24 cellular contexts compared by ENCODE assay signal in the genomic region with DNA sequence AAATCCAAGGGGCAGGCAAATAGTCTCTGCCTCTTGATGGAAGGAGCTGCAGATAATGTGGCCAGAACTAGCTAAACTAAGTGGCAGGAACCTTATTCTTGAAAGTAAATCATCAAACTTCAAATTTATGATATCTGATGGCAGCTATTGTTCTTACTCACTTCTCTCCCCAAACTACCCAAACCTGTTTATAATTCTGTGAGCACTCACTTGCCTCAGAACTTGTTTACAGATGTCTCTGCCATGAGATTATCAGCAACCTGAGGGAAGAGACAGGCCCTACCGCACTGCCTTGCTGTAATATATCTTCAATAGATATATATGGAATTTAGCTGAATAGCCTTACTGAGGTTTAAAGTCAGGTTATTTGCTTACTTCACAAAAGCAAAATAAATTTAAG. TPM values are rescaled to one million over a fixed set of nuclear protein-coding genes. Genes with fewer than 3 reads are reported as not detected.
DNase-seq lines count a peak whose midpoint lies in the region; ATAC-seq, FAIRE-seq and TF ChIP-seq lines count a peak whose summit lies in the region.
"Had no signal": no experiment of that assay in that cellular context is flagged by ENCODE, and none has a peak within 500 bp of the region (broad histone marks: within the 10 kb centered on the region; RNA-seq: fewer than 3 reads in every experiment).

No MANE protein-coding gene starts in this region.

- no peaks in the 10 kb centered on the region for H3F3A ChIP-seq in Loucy (ENCODE audit: low read depth)

- H3K27ac ChIP-seq in BLaER1 treated with 17β-estradiol and CSF1 and Interleukin-3, amounts not matched to agents 10 nM and 100 nM = peak overlapping the region in 2 of 11 experiments; percentile 10 to 76; a peak in 4 of 22 replicates
- H3K27ac ChIP-seq: 22Rv1, A549 had no signal

- peak overlapping the region in 6 of 11 experiments; percentile 32 to 68 (median 46); a peak in 6 of 22 replicates for H3K4me2 ChIP-seq in BLaER1 treated with 17β-estradiol and CSF1 and Interleukin-3, amounts not matched to agents 10 nM and 100 nM
- no peak overlapping the region for H3K4me2 ChIP-seq in Loucy (ENCODE audit: low read depth, low read length, poor library complexity, severe bottlenecking)
- H3K4me2 ChIP-seq: A549 had no signal

- ATAC-seq in GM18505 (IDR thresholded peaks at IDR 0.05; ENCODE audit: unreplicated experiment) (no peak), GM18511 (IDR thresholded peaks at IDR 0.05; ENCODE audit: unreplicated experiment) (no peak), HG02759 (IDR thresholded peaks at IDR 0.05; ENCODE audit: unreplicated experiment) (no peak)
- ATAC-seq: A549 had no signal

- peaks cover 11 to 49% (median 22%) of the 10 kb centered on the region in 10 experiments; a peak in 18 of 20 replicates for H3K4me1 ChIP-seq in BLaER1 treated with 17β-estradiol and CSF1 and Interleukin-3, amounts not matched to agents 10 nM and 100 nM
- H3K4me1 ChIP-seq in Loucy (ENCODE audit: insufficient read depth, low read length, poor library complexity, severe bottlenecking) = peaks cover 17% of the 10 kb centered on the region
- H3K4me1 ChIP-seq: A549, BE2C, HAP-1 had no signal

- peak overlapping the region; percentile 6; the same call in 1 of the 2 replicates for H2AFZ ChIP-seq in Loucy (ENCODE audit: low read length)

- no peak for FAIRE-seq in bronchial epithelial cell (lab: Jason Lieb, UNC)
- FAIRE-seq: A549, H54 had no signal

- DNase-seq in bronchial epithelial cell (ENCODE audit: low read depth) (peak; percentile 21), mesothelial cell of epicardium (ENCODE audit: low spot score in 2 of 2, unreplicated experiment in 2 of 2) (no peak), mucosa of gallbladder (ENCODE audit: low spot score) (no peak)
- DNase-seq: ACHN; BE2C; C1 segment of cervical spinal cord; Calu3; CD4-positive, alpha-beta memory T cell; COR-L47; DMS53; DMS79 treated with DMSO at 0.1 percent for 48 hours; GF-D8; GOT3; HFFc6 had no signal

- H3K9me3 ChIP-seq in BLaER1 treated with 17β-estradiol and CSF1 and Interleukin-3, amounts not matched to agents 10 nM and 100 nM (replicated peaks in 1 of 11) = peaks cover 0 to 17% (median 15%) of the 10 kb centered on the region in 11 experiments; a peak in 13 of 22 replicates
- no peaks in the 10 kb centered on the region for H3K9me3 ChIP-seq in Loucy (ENCODE audit: insufficient read depth, low read depth, low read length)
- H3K9me3 ChIP-seq: A549, BE2C, HAP-1 had no signal

- H3K4me3 Mint-ChIP-seq in mesothelial cell of epicardium = no peak overlapping the region
- H3K4me3 Mint-ChIP-seq: CD4-positive, alpha-beta memory T cell; HFFc6 had no signal

- no peaks in the 10 kb centered on the region for H3K36me3 ChIP-seq in BLaER1 treated with 17β-estradiol and CSF1 and Interleukin-3, amounts not matched to agents 10 nM and 100 nM
- H3K36me3 ChIP-seq in Loucy (ENCODE audit: insufficient read depth, low read length) (no peaks in the 10 kb centered on the region), bronchial epithelial cell (ENCODE audit: control insufficient read depth, insufficient read depth, low read length) (no peaks in the 10 kb centered on the region)
- H3K36me3 ChIP-seq: BE2C, HAP-1 had no signal

- H3K4me1 Mint-ChIP-seq in mesothelial cell of epicardium = peaks cover 34% of the 10 kb centered on the region

- H3K4me3 ChIP-seq in BLaER1 treated with 17β-estradiol and CSF1 and Interleukin-3, amounts not matched to agents 10 nM and 100 nM = no peak overlapping the region
- H3K4me3 ChIP-seq in Loucy (ENCODE audit: low read length, poor library complexity, severe bottlenecking) (no peak overlapping the region), bronchial epithelial cell (ENCODE audit: low read depth, low read length) (no peak overlapping the region)
- H3K4me3 ChIP-seq: A549, HAP-1 had no signal

- TF ChIP-seq CTCF in Loucy (conservative IDR thresholded peaks at IDR 0.05; ENCODE audit: low read length) (no peak), bronchial epithelial cell (IDR thresholded peaks at IDR 0.05; ENCODE audit: insufficient read depth, low read length, severe bottlenecking) (no peak), mesothelial cell of epicardium (IDR thresholded peaks at IDR 0.05; ENCODE audit: unreplicated experiment) (no peak)

- H3K27me3 ChIP-seq in BLaER1 treated with 17β-estradiol and CSF1 and Interleukin-3, amounts not matched to agents 10 nM and 100 nM = peaks cover 23 to 40% (median 31%) of the 10 kb centered on the region in 11 experiments
- H3K27me3 ChIP-seq in Loucy (ENCODE audit: insufficient read depth, low read length, poor library complexity, severe bottlenecking) = no peaks in the 10 kb centered on the region
- no peaks in the 10 kb centered on the region for H3K27me3 ChIP-seq in bronchial epithelial cell (ENCODE audit: control insufficient read depth, insufficient read depth, low read length)
- H3K27me3 ChIP-seq: BE2C had no signal

- TF ChIP-seq POLR2A in GM18505 (IDR thresholded peaks at IDR 0.05; ENCODE audit: borderline replicate concordance, extremely low read depth, insufficient read depth, insufficient read length) = no peak

- H3K9me3 Mint-ChIP-seq in mesothelial cell of epicardium = peaks cover 19% of the 10 kb centered on the region
- H3K9me3 Mint-ChIP-seq: CD4-positive, alpha-beta memory T cell; HFFc6 had no signal

- no peaks in the 10 kb centered on the region for H3K79me2 ChIP-seq in Loucy (ENCODE audit: insufficient read depth, low read length)

- H3K27me3 Mint-ChIP-seq in mesothelial cell of epicardium (ENCODE audit: low read depth) = no peaks in the 10 kb centered on the region

- H3K27ac Mint-ChIP-seq in mesothelial cell of epicardium = peak overlapping the region; percentile 75
- H3K27ac Mint-ChIP-seq: CD4-positive, alpha-beta memory T cell; HFFc6 had no signal

- no peak overlapping the region for H3K9ac ChIP-seq in BLaER1 treated with 17β-estradiol and CSF1 and Interleukin-3, amounts not matched to agents 10 nM and 100 nM
- H3K9ac ChIP-seq in Loucy (ENCODE audit: low read depth, low read length, poor library complexity, severe bottlenecking) = no peak overlapping the region

- H3K9me2 ChIP-seq in Loucy (replicated peaks; ENCODE audit: low read depth, low read length) = no peaks in the 10 kb centered on the region

- no peaks in the 10 kb centered on the region for H4K20me1 ChIP-seq in BLaER1 treated with 17β-estradiol and CSF1 and Interleukin-3, amounts not matched to agents 10 nM and 100 nM
- H4K20me1 ChIP-seq in Loucy (ENCODE audit: insufficient read depth, low read length, poor library complexity, severe bottlenecking) = no peaks in the 10 kb centered on the region

- peaks cover 25% of the 10 kb centered on the region for H3K36me3 Mint-ChIP-seq in mesothelial cell of epicardium
- H3K36me3 Mint-ChIP-seq: CD4-positive, alpha-beta memory T cell had no signal

RNA-seq across cellular contexts. Expression of a gene that starts 2.2 kb away (rescaled TPM):
- 7.2 and 7.4 TPM in 2 replicates for total RNA-seq in bronchial epithelial cell
- 31.1 to 36.0 TPM (median 31.4 TPM) in 3 replicates for total RNA-seq in mesothelial cell of epicardium
- 13.4 TPM for total RNA-seq in mucosa of gallbladder
- total RNA-seq: G401 had no signal
